ENCODE assay signal across 8 cellular contexts in the genomic region with DNA sequence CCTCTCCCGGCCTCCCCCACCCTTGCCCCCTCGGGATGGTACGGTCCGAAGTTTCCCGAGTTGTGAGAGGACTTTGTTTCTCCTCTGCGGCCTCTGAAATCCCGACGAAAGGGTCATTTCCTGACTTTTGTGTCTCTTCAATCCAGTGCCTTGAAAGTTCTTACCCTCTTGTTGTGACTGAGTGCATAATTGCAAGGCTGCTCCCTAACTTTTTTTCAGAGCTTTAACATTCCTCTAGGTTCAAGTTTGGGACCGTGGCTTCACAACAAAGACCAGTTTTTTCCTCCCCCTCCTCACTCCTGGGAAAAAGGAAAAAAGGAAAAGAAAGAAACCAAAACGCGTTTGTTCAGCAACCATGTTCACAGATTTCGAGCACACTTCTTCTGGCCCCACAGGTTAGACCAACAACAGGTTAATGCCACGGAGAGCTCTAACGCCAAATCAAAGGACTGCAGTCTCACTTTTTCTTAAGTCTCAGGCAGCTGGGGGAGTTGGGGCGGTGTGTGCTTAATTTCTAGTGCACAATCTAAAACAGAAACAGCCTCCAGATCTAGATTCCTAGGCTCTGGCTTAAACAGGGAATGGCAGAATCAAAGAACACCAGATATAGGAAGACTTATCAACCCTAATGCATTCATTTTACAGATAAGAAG.
DNase-seq lines count a peak whose midpoint lies in the region; ATAC-seq, FAIRE-seq and TF ChIP-seq lines count a peak whose summit lies in the region.

No MANE protein-coding gene starts in this region.

- CTCF ChIA-PET in BJ (lab: Yijun Ruan, JAX), result interaction anchor here (0.7 to 1.1 kb wide), 3 partner anchors 11 to 201 kb away, joined by 3 read pairs; no protein-coding TSS in a partner anchor

- H3K36me3 ChIP-seq in BJ (ENCODE audit: control insufficient read depth, insufficient read depth, low read length) (no peaks in the 10 kb centered on the region), NT2/D1 (ENCODE audit: insufficient read depth, insufficient read length, low read length) (no peaks in the 10 kb centered on the region)
- H3K36me3 ChIP-seq in effector memory CD4-positive, alpha-beta T cell (ENCODE audit: control insufficient read depth, insufficient read depth, low read length), result no peaks in the 10 kb centered on the region

- no peak for TF ChIP-seq POLR2A in GM12892 (IDR thresholded peaks at IDR 0.05; ENCODE audit: low read depth, low read length)

- H3K9me3 Mint-ChIP-seq in endothelial cell (ENCODE audit: unreplicated experiment) (no peaks in the 10 kb centered on the region), natural killer cell (no peaks in the 10 kb centered on the region)

- no peak for FAIRE-seq in GM12892 (lab: Jason Lieb, UNC)

- intact Hi-C loops in natural killer cell (cut with micrococcal nuclease), result no loop called here

- POLR2A ChIA-PET in BJ (lab: Charles Lee), result interaction anchor here (0.6 kb wide), 1 partner anchor 282 kb away, joined by 3 read pairs; no protein-coding TSS in a partner anchor

- H3K4me3 Mint-ChIP-seq in endothelial cell (ENCODE audit: unreplicated experiment) (peak overlapping the region; percentile 91), natural killer cell (peak overlapping the region; percentile 74)

- H3K9me3 ChIP-seq in NT2/D1 (ENCODE audit: insufficient read depth, low read length), result no peaks in the 10 kb centered on the region
- no peaks in the 10 kb centered on the region for H3K9me3 ChIP-seq in effector memory CD4-positive, alpha-beta T cell (ENCODE audit: control insufficient read depth, low read length)

- no peaks in the 10 kb centered on the region for H3K4me1 ChIP-seq in NT2/D1 (ENCODE audit: insufficient read depth, insufficient read length)
- H3K4me1 ChIP-seq in effector memory CD4-positive, alpha-beta T cell (ENCODE audit: control insufficient read depth, insufficient read depth, low read length, poor library complexity, severe bottlenecking), result no peaks in the 10 kb centered on the region

- DNase-seq in BJ (ENCODE audit: low read depth) (no peak), NT2/D1 (ENCODE audit: low read depth, low spot score) (peak; percentile 30), endothelial cell (ENCODE audit: low spot score) (peak; percentile 65), natural killer cell (no peak), SK-N-DZ (ENCODE audit: low spot score) (no peak), GM12892 (ENCODE audit: insufficient read length) (no peak), NCI-H345 (lab: John Stamatoyannopoulos, UW) (no peak)
- no peak for DNase-seq in effector memory CD4-positive, alpha-beta T cell

- no peak for TF ChIP-seq CTCF in BJ (IDR thresholded peaks at IDR 0.05; ENCODE audit: insufficient read depth, low read depth, low read length)
- TF ChIP-seq CTCF in endothelial cell (IDR thresholded peaks at IDR 0.05; ENCODE audit: unreplicated experiment), result no peak
- TF ChIP-seq CTCF in natural killer cell (IDR thresholded peaks at IDR 0.05), result no peak

- H3K9ac ChIP-seq in NT2/D1 (ENCODE audit: insufficient read length, low read depth), result peak overlapping the region; percentile 82

- H3K27ac Mint-ChIP-seq in endothelial cell (ENCODE audit: unreplicated experiment) (peak overlapping the region; percentile 99), natural killer cell (no peak overlapping the region)

- no peak for ATAC-seq in natural killer cell

- H3K27me3 ChIP-seq in BJ (ENCODE audit: control insufficient read depth, insufficient read depth, low read length), result no peaks in the 10 kb centered on the region
- peaks cover 4% of the 10 kb centered on the region for H3K27me3 ChIP-seq in NT2/D1 (ENCODE audit: insufficient read depth, insufficient read length)
- no peaks in the 10 kb centered on the region for H3K27me3 ChIP-seq in effector memory CD4-positive, alpha-beta T cell (replicated peaks; ENCODE audit: control insufficient read depth, insufficient read depth, low read length, poor library complexity, severe bottlenecking)

- H3K36me3 Mint-ChIP-seq in endothelial cell (ENCODE audit: low read depth, unreplicated experiment) (no peaks in the 10 kb centered on the region), natural killer cell (no peaks in the 10 kb centered on the region)

- H3K27me3 Mint-ChIP-seq in endothelial cell (ENCODE audit: unreplicated experiment) (peaks cover 13% of the 10 kb centered on the region), natural killer cell (ENCODE audit: low read depth in 2 of 2) (peaks cover 17 to 48% of the 10 kb centered on the region in 2 donors)

- peaks cover 34% of the 10 kb centered on the region for H3K4me1 Mint-ChIP-seq in endothelial cell (ENCODE audit: unreplicated experiment)
- H3K4me1 Mint-ChIP-seq in natural killer cell, result peaks cover 29 to 31% of the 10 kb centered on the region in 2 donors

- no peak overlapping the region for H3K27ac ChIP-seq in effector memory CD4-positive, alpha-beta T cell (ENCODE audit: insufficient read depth, low read length, poor library complexity, severe bottlenecking)

- peak overlapping the region; percentile 36 for H3K4me3 ChIP-seq in BJ (ENCODE audit: low read depth, low read length)
- H3K4me3 ChIP-seq in NT2/D1 (ENCODE audit: insufficient read length, low read depth), result peak overlapping the region; percentile 42
- H3K4me3 ChIP-seq in effector memory CD4-positive, alpha-beta T cell (ENCODE audit: insufficient read depth, low read depth, low read length, poor library complexity, severe bottlenecking), result no peak overlapping the region

Comparison
In these comparisons a context has a peak if more than half of its experiments do, and no peak if none do; other contexts are left out.
1. DNase-seq: peak in NT2/D1 (single experiment) and endothelial cell (single experiment); none in BJ (single experiment), natural killer cell (single experiment), SK-N-DZ (single experiment), GM12892 (single experiment), NCI-H345 (single experiment) and effector memory CD4-positive, alpha-beta T cell (0 of 3).